Comparison of ENCODE assay signal across 1 cellular context in genomic region chr10:11595395-11595692, GRCh38.
TF ChIP-seq lines count a peak whose summit lies in the region.

No MANE protein-coding gene starts in this region.

TF ChIP-seq in WTC11, 78 proteins besides CTCF, POLR2A, EP300 and RAD21 (continued from another document):
- no peak for TF ChIP-seq ZBTB43 (CRISPR knock-in tag; IDR thresholded peaks at IDR 0.05)
- no peak for TF ChIP-seq GRHL2 (CRISPR knock-in tag; IDR thresholded peaks at IDR 0.05; ENCODE audit: insufficient replicate concordance, severe bottlenecking)
- TF ChIP-seq ZNF396 (CRISPR knock-in tag; IDR thresholded peaks at IDR 0.05; ENCODE audit: borderline replicate concordance): no peak
- TF ChIP-seq MYBL2 (CRISPR knock-in tag; IDR thresholded peaks at IDR 0.05): no peak
- no peak for TF ChIP-seq ERG (CRISPR knock-in tag; IDR thresholded peaks at IDR 0.05)
- TF ChIP-seq ZNF232 (CRISPR knock-in tag; IDR thresholded peaks at IDR 0.05): no peak
- no peak for TF ChIP-seq ELF4 (CRISPR knock-in tag; IDR thresholded peaks at IDR 0.05; ENCODE audit: low read depth)
- TF ChIP-seq PRDM15 (CRISPR knock-in tag; IDR thresholded peaks at IDR 0.05): no peak
